ENCODE assay signal across 8 cellular contexts in the genomic region with DNA sequence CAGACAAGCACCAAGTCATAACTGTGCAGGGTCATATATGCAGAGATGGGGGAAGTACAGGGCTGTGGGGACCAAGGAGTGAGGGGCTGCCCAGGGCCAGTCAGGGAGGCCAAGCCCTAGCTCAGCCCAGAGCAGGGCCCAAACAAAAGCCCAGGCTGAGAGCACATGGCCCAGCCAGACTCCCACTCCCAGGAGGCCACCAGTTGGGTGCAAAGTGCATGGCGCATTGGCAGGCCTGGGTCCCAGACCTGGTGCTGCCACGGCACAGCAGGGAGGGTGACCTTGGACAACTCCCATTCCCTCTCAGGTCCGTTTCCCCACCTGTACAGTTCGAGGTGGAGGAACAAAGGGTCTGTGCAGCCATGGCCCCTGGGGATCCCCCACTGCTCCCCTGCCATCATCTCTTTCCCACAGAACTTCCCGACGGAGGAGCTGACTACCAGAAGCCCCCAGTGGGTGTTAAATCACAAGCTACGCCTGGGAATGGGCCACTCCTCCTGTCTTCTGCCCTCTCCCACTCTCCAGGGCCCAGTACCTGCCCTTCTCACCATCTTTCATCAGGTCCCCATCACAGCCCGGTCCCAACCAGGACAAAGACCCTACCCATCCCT. TPM values are rescaled to one million over a fixed set of nuclear protein-coding genes. Genes with fewer than 3 reads are reported as not detected.
A peak's percentile ranks its signal among the peaks of the same experiment; 100 is the strongest.
DNase-seq lines count a peak whose midpoint lies in the region; ATAC-seq and TF ChIP-seq lines count a peak whose summit lies in the region.

No MANE protein-coding gene starts in this region.

- POLR2A ChIA-PET in WTC11 (lab: Charles Lee), result interaction anchor here (1.3 kb wide), 1 partner anchor 27 kb away, joined by 6 read pairs; the partner anchor contains the start of gene THOC5

- H3K79me2 ChIP-seq in GM23338 (replicated peaks; ENCODE audit: insufficient read depth), result peaks cover 18% of the 10 kb centered on the region

- H3K4me3 ChIP-seq in AG10803 (ENCODE audit: low read length) (peak overlapping the region; percentile 79), GM23338 (peak overlapping the region; percentile 96), gastroesophageal sphincter (peak overlapping the region; percentile 65 to 71), prostate gland (peak overlapping the region; percentile 48 to 57)

- H3K36me3 Mint-ChIP-seq in GM23338 (ENCODE audit: low read depth), result peaks cover 18% of the 10 kb centered on the region; the same call in 2 of the 3 replicates
- H3K36me3 Mint-ChIP-seq in WTC11, result peaks cover 5% of the 10 kb centered on the region

- peak overlapping the region; percentile 96 for H3K27ac ChIP-seq in GM23338 (ENCODE audit: low read depth)
- H3K27ac ChIP-seq in gastroesophageal sphincter, result peak overlapping the region in 3 of 4 donors; percentile 68 to 78 (median 70)
- peak overlapping the region; percentile 65 to 67 for H3K27ac ChIP-seq in prostate gland

- no peaks in the 10 kb centered on the region for H3K9me3 ChIP-seq in gastroesophageal sphincter
- no peaks in the 10 kb centered on the region for H3K9me3 ChIP-seq in prostate gland

- H3K9me3 Mint-ChIP-seq in GM23338, result no peaks in the 10 kb centered on the region
- no peaks in the 10 kb centered on the region for H3K9me3 Mint-ChIP-seq in WTC11

- peaks cover 21% of the 10 kb centered on the region for H3K4me1 Mint-ChIP-seq in GM23338
- H3K4me1 Mint-ChIP-seq in WTC11, result peaks cover 26% of the 10 kb centered on the region

- DNase-seq in AG10803 (ENCODE audit: low read depth), result no peak
- peak; percentile 38 for DNase-seq in GM23338 (ENCODE audit: low spot score)
- peak; percentile 21 for DNase-seq in WTC11 (ENCODE audit: low spot score)
- no peak for DNase-seq in prostate gland (ENCODE audit: low spot score)
- DNase-seq in hippocampal formation (lab: John Stamatoyannopoulos, UW), result no peak
- no peak for DNase-seq in NCI-H128 (lab: John Stamatoyannopoulos, UW; ENCODE audit: unreplicated experiment)

- ATAC-seq in GM23338 (peak; percentile 48), WTC11 (peak; percentile 11), gastroesophageal sphincter (no peak), HG03457 (IDR thresholded peaks at IDR 0.05; ENCODE audit: unreplicated experiment) (no peak)

- H3K4me1 ChIP-seq in GM23338 (ENCODE audit: insufficient read depth) (peaks cover 10% of the 10 kb centered on the region), gastroesophageal sphincter (peaks cover 0 to 16% (median 6%) of the 10 kb centered on the region in 3 donors), prostate gland (replicated peaks) (no peaks in the 10 kb centered on the region)

- no peaks in the 10 kb centered on the region; the same call in 1 of the 2 replicates for H4K20me1 ChIP-seq in GM23338 (replicated peaks; ENCODE audit: insufficient read depth)

- H3K27ac Mint-ChIP-seq in GM23338, result peak overlapping the region; percentile 97
- peak overlapping the region; percentile 96 for H3K27ac Mint-ChIP-seq in WTC11

- H3K27me3 Mint-ChIP-seq in GM23338 (ENCODE audit: insufficient read depth, low read depth, poor library complexity), result peaks cover 9% of the 10 kb centered on the region
- H3K27me3 Mint-ChIP-seq in WTC11 (ENCODE audit: low read depth), result no peaks in the 10 kb centered on the region

- TF ChIP-seq CTCF in AG10803 (conservative IDR thresholded peaks at IDR 0.05; ENCODE audit: low read length), result no peak
- no peak for TF ChIP-seq CTCF in GM23338 (conservative IDR thresholded peaks at IDR 0.05; ENCODE audit: low read depth in 2 of 2)
- no peak for TF ChIP-seq CTCF in WTC11 (IDR thresholded peaks at IDR 0.05)
- no peak for TF ChIP-seq CTCF in gastroesophageal sphincter (IDR thresholded peaks at IDR 0.05)
- no peak for TF ChIP-seq CTCF in prostate gland (IDR thresholded peaks at IDR 0.05)

- H3K27me3 ChIP-seq in GM23338 (ENCODE audit: insufficient read depth) (no peaks in the 10 kb centered on the region), gastroesophageal sphincter (no peaks in the 10 kb centered on the region), prostate gland (replicated peaks; ENCODE audit: insufficient read depth) (no peaks in the 10 kb centered on the region)

- no peak for TF ChIP-seq EP300 in gastroesophageal sphincter (IDR thresholded peaks at IDR 0.05)

- WGBS in gastroesophageal sphincter (ENCODE audit: low coverage in 1 of 2), 2 donors, result 13% methylated on average over 2 to 6 of the region's 8 CpGs
- WGBS in prostate gland, result 29% methylated on average over 8 of the region's 8 CpGs

- CTCF ChIA-PET in WTC11 (lab: Charles Lee), result interaction anchor here (1.1 to 1.3 kb wide), 3 partner anchors 26 to 55 kb away, joined by 3 to 4 read pairs (median 3); no protein-coding TSS in a partner anchor

- no peak overlapping the region for H2AFZ ChIP-seq in GM23338

- H3K4me2 ChIP-seq in GM23338, result peak overlapping the region; percentile 98

- 0 out of 2 replicates have a peak, but pooled peaks cover 4% of the 10 kb centered on the region for H3F3A ChIP-seq in GM23338 (replicated peaks; ENCODE audit: low read depth)

- intact Hi-C loops in prostate gland (cut with DNase I), result no loop called here

- H3K36me3 ChIP-seq in GM23338 (ENCODE audit: insufficient read depth), result no peaks in the 10 kb centered on the region
- no peaks in the 10 kb centered on the region for H3K36me3 ChIP-seq in gastroesophageal sphincter
- H3K36me3 ChIP-seq in prostate gland, result no peaks in the 10 kb centered on the region

- H3K9me2 ChIP-seq in GM23338 (ENCODE audit: insufficient read depth), result no peaks in the 10 kb centered on the region

- peak overlapping the region; percentile 90 for H3K4me3 Mint-ChIP-seq in GM23338
- H3K4me3 Mint-ChIP-seq in WTC11, result peak overlapping the region; percentile 96

- no peak for TF ChIP-seq POLR2A in gastroesophageal sphincter (IDR thresholded peaks at IDR 0.05)
- TF ChIP-seq POLR2A in prostate gland (IDR thresholded peaks at IDR 0.05), result no peak

TF ChIP-seq in WTC11, 78 proteins besides CTCF, POLR2A, EP300 and RAD21 (continues in another document):
- TF ChIP-seq, protein P1, sequence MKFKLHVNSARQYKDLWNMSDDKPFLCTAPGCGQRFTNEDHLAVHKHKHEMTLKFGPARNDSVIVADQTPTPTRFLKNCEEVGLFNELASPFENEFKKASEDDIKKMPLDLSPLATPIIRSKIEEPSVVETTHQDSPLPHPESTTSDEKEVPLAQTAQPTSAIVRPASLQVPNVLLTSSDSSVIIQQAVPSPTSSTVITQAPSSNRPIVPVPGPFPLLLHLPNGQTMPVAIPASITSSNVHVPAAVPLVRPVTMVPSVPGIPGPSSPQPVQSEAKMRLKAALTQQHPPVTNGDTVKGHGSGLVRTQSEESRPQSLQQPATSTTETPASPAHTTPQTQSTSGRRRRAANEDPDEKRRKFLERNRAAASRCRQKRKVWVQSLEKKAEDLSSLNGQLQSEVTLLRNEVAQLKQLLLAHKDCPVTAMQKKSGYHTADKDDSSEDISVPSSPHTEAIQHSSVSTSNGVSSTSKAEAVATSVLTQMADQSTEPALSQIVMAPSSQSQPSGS (CRISPR knock-in tag; IDR thresholded peaks at IDR 0.05; ENCODE audit: borderline replicate concordance, low read depth), result no peak
- TF ChIP-seq ZSCAN18 (CRISPR knock-in tag; IDR thresholded peaks at IDR 0.05), result no peak
- TF ChIP-seq TCF7 (CRISPR knock-in tag; IDR thresholded peaks at IDR 0.05; ENCODE audit: low read depth), result no peak
- TF ChIP-seq CREB1 (CRISPR knock-in tag; IDR thresholded peaks at IDR 0.05), result no peak
- no peak for TF ChIP-seq NFE2L1 (CRISPR knock-in tag; IDR thresholded peaks at IDR 0.05)
- TF ChIP-seq ZNF425 (CRISPR knock-in tag; conservative IDR thresholded peaks at IDR 0.05), result no peak
- no peak for TF ChIP-seq ELF4 (CRISPR knock-in tag; IDR thresholded peaks at IDR 0.05; ENCODE audit: low read depth)

RNA-seq across cellular contexts. Expression of gene NIPSNAP1, which starts 0.6 kb away (rescaled TPM):
- 136 and 154 TPM in 2 replicates for total RNA-seq in GM23338 (2014; rRNA removed; shearing (Covaris generic))
- polyA plus RNA-seq in GM23338 (2016; fragmentation: Nextera tagmentation; extraction: Ambion mirVana), result 72.0 and 80.3 TPM in 2 replicates
- total RNA-seq in WTC11 (2021) (153 to 224 TPM (median 217 TPM) in 3 replicates), gastroesophageal sphincter (10 to 100 TPM in 2 of 4 donors, 1 to 10 TPM in 2; 8.3 to 11.7 (median 10.6) TPM), prostate gland (10 to 100 TPM; 24.1 to 46.9 TPM)

RNA-seq across cellular contexts. Expression of gene NF2, which starts 23.1 kb away (rescaled TPM):
- 50.6 and 54.5 TPM in 2 replicates for total RNA-seq in GM23338 (2014; rRNA removed; shearing (Covaris generic))
- 14.4 and 15.0 TPM in 2 replicates for polyA plus RNA-seq in GM23338 (2016; fragmentation: Nextera tagmentation; extraction: Ambion mirVana)
- total RNA-seq in WTC11 (2021), result 56.2 to 56.9 TPM (median 56.8 TPM) in 3 replicates
- total RNA-seq in gastroesophageal sphincter, result 10 to 100 TPM; 39.8 to 61.0 (median 45.1) TPM
- total RNA-seq in prostate gland, result 10 to 100 TPM; 32.3 to 34.7 TPM

RNA-seq across cellular contexts. Expression of gene THOC5, which starts 26.7 kb away (rescaled TPM):
- 50.3 and 53.4 TPM in 2 replicates for total RNA-seq in GM23338 (2014; rRNA removed; shearing (Covaris generic))
- 24.3 and 24.6 TPM in 2 replicates for polyA plus RNA-seq in GM23338 (2016; fragmentation: Nextera tagmentation; extraction: Ambion mirVana)
- total RNA-seq in WTC11 (2021), result 43.7 to 51.2 TPM (median 47.8 TPM) in 3 replicates
- total RNA-seq in gastroesophageal sphincter, result 10 to 100 TPM; 46.0 to 91.4 (median 58.2) TPM
- total RNA-seq in prostate gland, result 10 to 100 TPM; 27.5 to 57.9 TPM

Comparison
In these comparisons a context has a peak if more than half of its experiments do, and no peak if none do; other contexts are left out.
1. DNase-seq: peak in GM23338 (single experiment) and WTC11 (single experiment); none in AG10803 (single experiment), prostate gland (single experiment), hippocampal formation (0 of 2) and NCI-H128 (single experiment).
2. ATAC-seq: peak in GM23338 (single experiment) and WTC11 (single experiment); none in gastroesophageal sphincter (single experiment) and HG03457 (single experiment).
3. Peak in every context shown above with its lines, with median percentiles within 50 percentile points of each other: H3K4me3 ChIP-seq and H3K27ac ChIP-seq.